In genomic region chr9:7436754-7437153, GRCh38 we compare ENCODE assay signal across 35 cellular contexts.
"Had no signal": no experiment of that assay in that cellular context is flagged by ENCODE, and none has a peak within 500 bp of the region (broad histone marks: within the 10 kb centered on the region; RNA-seq: fewer than 3 reads in every experiment).

No MANE protein-coding gene starts in this region.

- H3K9me3 ChIP-seq: MG63 had no signal

- DNase-seq: Karpas-422, Kasumi-1, MG63, MM.1S, MV-4-11, NCI-H1048, NCI-H1092, NCI-H1092 treated with DMSO at 0.1 percent for 48 hours, NCI-H1105, NCI-H1105 treated with DMSO at 0.1 percent for 48 hours, NCI-H1417, NCI-H1417 treated with DMSO at 0.1 percent for 48 hours, NCI-H1436, NCI-H1436 treated with DMSO at 0.1 percent for 48 hours, NCI-H146, NCI-H1694, NCI-H1694 treated with DMSO at 0.1 percent for 48 hours, NCI-H187, NCI-H187 treated with DMSO at 0.1 percent for 48 hours, NCI-H1930, NCI-H2029, NCI-H2029 treated with DMSO at 0.1 percent for 48 hours, NCI-H2081, NCI-H2081 treated with DMSO at 0.1 percent for 48 hours, NCI-H2107, NCI-H2171, NCI-H2171 treated with DMSO at 0.1 percent for 48 hours, NCI-H2227 treated with DMSO at 0.1 percent for 48 hours, NCI-H226, NCI-H345, NCI-H446, NCI-H446 treated with DMSO at 0.1 percent for 48 hours, NCI-H510A, NCI-H510A treated with DMSO at 0.1 percent for 48 hours, NCI-H524 had no signal

- H3K27me3 ChIP-seq: MG63 had no signal

- H3K36me3 ChIP-seq: MG63 had no signal

- H3K4me3 ChIP-seq: MG63 had no signal
